Comparison of ENCODE assay signal across 2 cellular contexts in genomic region chr3:185797993-185798830, GRCh38.
TF ChIP-seq lines count a peak whose summit lies in the region.

No MANE protein-coding gene starts in this region.

TF ChIP-seq in HepG2, 621 proteins besides CTCF, POLR2A, EP300 and RAD21 (continued from another document):
- TF ChIP-seq BCL6 (CRISPR knock-in tag; IDR thresholded peaks at IDR 0.05): peak; percentile 70
- peak; percentile 16; the same call in 1 of the 2 replicates for TF ChIP-seq CEBPB (IDR thresholded peaks at IDR 0.05; ENCODE audit: borderline replicate concordance, low read depth, low read length)
- TF ChIP-seq ZNF839 (CRISPR knock-in tag; IDR thresholded peaks at IDR 0.05; ENCODE audit: borderline replicate concordance): no peak
- TF ChIP-seq CEBPG (CRISPR knock-in tag; IDR thresholded peaks at IDR 0.05): 0 out of 2 replicates have a peak, but pooled peaks have one; percentile 8
- peak; percentile 93 for TF ChIP-seq MAFF (IDR thresholded peaks at IDR 0.05; ENCODE audit: low read depth, low read length)

TF ChIP-seq in WTC11, 78 proteins besides CTCF, POLR2A, EP300 and RAD21 (continued from another document):
- no peak for TF ChIP-seq ZBTB43 (CRISPR knock-in tag; IDR thresholded peaks at IDR 0.05)
- TF ChIP-seq, protein P1, sequence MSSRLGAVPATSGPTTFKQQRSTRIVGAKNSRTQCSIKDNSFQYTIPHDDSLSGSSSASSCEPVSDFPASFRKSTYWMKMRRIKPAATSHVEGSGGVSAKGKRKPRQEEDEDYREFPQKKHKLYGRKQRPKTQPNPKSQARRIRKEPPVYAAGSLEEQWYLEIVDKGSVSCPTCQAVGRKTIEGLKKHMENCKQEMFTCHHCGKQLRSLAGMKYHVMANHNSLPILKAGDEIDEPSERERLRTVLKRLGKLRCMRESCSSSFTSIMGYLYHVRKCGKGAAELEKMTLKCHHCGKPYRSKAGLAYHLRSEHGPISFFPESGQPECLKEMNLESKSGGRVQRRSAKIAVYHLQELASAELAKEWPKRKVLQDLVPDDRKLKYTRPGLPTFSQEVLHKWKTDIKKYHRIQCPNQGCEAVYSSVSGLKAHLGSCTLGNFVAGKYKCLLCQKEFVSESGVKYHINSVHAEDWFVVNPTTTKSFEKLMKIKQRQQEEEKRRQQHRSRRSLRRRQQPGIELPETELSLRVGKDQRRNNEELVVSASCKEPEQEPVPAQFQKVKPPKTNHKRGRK (CRISPR knock-in tag; IDR thresholded peaks at IDR 0.05; ENCODE audit: borderline replicate concordance): no peak
